ENCODE assay signal across 8 cellular contexts in the genomic region with DNA sequence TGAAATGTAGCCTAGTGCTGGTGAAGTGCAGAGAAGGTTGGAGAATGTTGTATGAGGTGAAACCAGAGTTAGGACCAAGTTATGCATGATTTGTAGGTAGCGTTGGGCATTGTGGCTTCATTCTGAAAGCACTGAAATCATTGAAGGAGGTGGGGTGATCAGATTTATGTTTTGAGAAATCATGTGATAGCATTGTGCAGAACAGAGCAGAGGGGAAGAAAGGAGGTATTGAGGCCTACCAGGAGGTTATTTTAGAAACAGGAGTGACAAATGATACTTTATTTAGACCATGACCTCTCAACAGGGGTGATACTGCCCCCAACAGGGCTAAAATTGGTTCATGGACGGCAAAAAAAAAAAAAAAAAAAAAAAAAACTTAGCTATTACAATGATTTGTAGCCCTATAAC. TPM values are rescaled to one million over a fixed set of nuclear protein-coding genes. Genes with fewer than 3 reads are reported as not detected.
A peak's percentile ranks its signal among the peaks of the same experiment; 100 is the strongest.
DNase-seq lines count a peak whose midpoint lies in the region; ATAC-seq and TF ChIP-seq lines count a peak whose summit lies in the region.

No MANE protein-coding gene starts in this region.

- H3K27me3 Mint-ChIP-seq in GM23338 (ENCODE audit: insufficient read depth, low read depth, poor library complexity) = no peaks in the 10 kb centered on the region

- H3K9ac ChIP-seq in MM.1S (ENCODE audit: low read length) = peak overlapping the region; percentile 30; the same call in 1 of the 2 replicates

- no peak overlapping the region for H3K4me3 Mint-ChIP-seq in GM23338

- no peaks in the 10 kb centered on the region for H3K4me1 ChIP-seq in GM23338 (ENCODE audit: insufficient read depth)
- H3K4me1 ChIP-seq in MM.1S (ENCODE audit: low read length) = peaks cover 40% of the 10 kb centered on the region

- H3K4me2 ChIP-seq in GM23338 = no peak overlapping the region
- peak overlapping the region; percentile 63 for H3K4me2 ChIP-seq in MM.1S (ENCODE audit: low read depth, low read length)

- H3K9me3 Mint-ChIP-seq in GM23338 = peaks cover 14% of the 10 kb centered on the region

- H3K36me3 ChIP-seq in GM23338 (ENCODE audit: insufficient read depth) (no peaks in the 10 kb centered on the region; the same call in 1 of the 2 replicates), MM.1S (replicated peaks; ENCODE audit: insufficient read depth, low read length) (no peaks in the 10 kb centered on the region)

- no peak overlapping the region for H3K27ac Mint-ChIP-seq in GM23338

- no peaks in the 10 kb centered on the region for H3K79me2 ChIP-seq in GM23338 (replicated peaks; ENCODE audit: insufficient read depth)
- no peaks in the 10 kb centered on the region for H3K79me2 ChIP-seq in MM.1S (ENCODE audit: low read length)

- H3K4me3 ChIP-seq in GM23338 (no peak overlapping the region), MM.1S (ENCODE audit: low read length) (0 out of 2 replicates have a peak overlapping the region, but pooled peaks have one; percentile 16)

- H3K27me3 ChIP-seq in GM23338 (ENCODE audit: insufficient read depth) (no peaks in the 10 kb centered on the region), MM.1S (replicated peaks; ENCODE audit: insufficient read depth, low read length) (no peaks in the 10 kb centered on the region)

- peak; percentile 14 for DNase-seq in DMS 273 (lab: John Stamatoyannopoulos, UW; ENCODE audit: unreplicated experiment)
- no peak for DNase-seq in DMS 273 treated with DMSO at 0.1 percent for 48 hours (lab: John Stamatoyannopoulos, UW)
- DNase-seq in GM23338 (ENCODE audit: low spot score) = peak; percentile 66
- DNase-seq in MM.1S = peak; percentile 53
- DNase-seq in myocyte (ENCODE audit: low read depth) = peak; percentile 52
- no peak for DNase-seq in T1000 (lab: John Stamatoyannopoulos, UW)
- no peak for DNase-seq in glomerular visceral epithelial cell (ENCODE audit: extremely low spot score)
- no peak for DNase-seq in GM03348 (ENCODE audit: low spot score)

- TF ChIP-seq CTCF in GM23338 (conservative IDR thresholded peaks at IDR 0.05; ENCODE audit: low read depth in 2 of 2) (peak; percentile 51 to 56), MM.1S (IDR thresholded peaks at IDR 0.05; ENCODE audit: low read length) (peak; percentile 36)

- H3K36me3 Mint-ChIP-seq in GM23338 (ENCODE audit: low read depth) = peaks cover 8% of the 10 kb centered on the region; the same call in 1 of the 3 replicates

- H3K9me2 ChIP-seq in GM23338 (ENCODE audit: insufficient read depth) (no peaks in the 10 kb centered on the region; the same call in 1 of the 2 replicates), MM.1S (replicated peaks; ENCODE audit: insufficient read depth, low read length) (no peaks in the 10 kb centered on the region)

- H3F3A ChIP-seq in GM23338 (replicated peaks; ENCODE audit: low read depth) (no peaks in the 10 kb centered on the region), MM.1S (ENCODE audit: insufficient read depth, low read length) (peaks cover 35% of the 10 kb centered on the region)

- H4K20me1 ChIP-seq in GM23338 (replicated peaks; ENCODE audit: insufficient read depth) (no peaks in the 10 kb centered on the region), MM.1S (ENCODE audit: insufficient read depth, low read length) (no peaks in the 10 kb centered on the region)

- H3K4me1 Mint-ChIP-seq in GM23338 = peaks cover 3% of the 10 kb centered on the region; the same call in 1 of the 3 replicates

- no peak for ATAC-seq in GM23338

- H3K9me3 ChIP-seq in MM.1S (replicated peaks; ENCODE audit: insufficient read depth, low read length) = no peaks in the 10 kb centered on the region

- H2AFZ ChIP-seq in GM23338 (0 out of 2 replicates have a peak overlapping the region, but pooled peaks have one; percentile 15), MM.1S (ENCODE audit: low read length) (peak overlapping the region; percentile 71)

- H3K27ac ChIP-seq in GM23338 (ENCODE audit: low read depth) (no peak overlapping the region), MM.1S (ENCODE audit: low read length) (peak overlapping the region; percentile 79)

TF ChIP-seq in GM23338, 12 proteins besides CTCF, POLR2A, EP300 and RAD21:
- TF ChIP-seq ZNF331 (CRISPR knock-in tag; IDR thresholded peaks at IDR 0.05; ENCODE audit: low read depth) (no peak), JUNB (IDR thresholded peaks at IDR 0.05; ENCODE audit: unreplicated experiment) (no peak), STAT1 (IDR thresholded peaks at IDR 0.05; ENCODE audit: unreplicated experiment) (no peak)
- TF ChIP-seq, protein P1, sequence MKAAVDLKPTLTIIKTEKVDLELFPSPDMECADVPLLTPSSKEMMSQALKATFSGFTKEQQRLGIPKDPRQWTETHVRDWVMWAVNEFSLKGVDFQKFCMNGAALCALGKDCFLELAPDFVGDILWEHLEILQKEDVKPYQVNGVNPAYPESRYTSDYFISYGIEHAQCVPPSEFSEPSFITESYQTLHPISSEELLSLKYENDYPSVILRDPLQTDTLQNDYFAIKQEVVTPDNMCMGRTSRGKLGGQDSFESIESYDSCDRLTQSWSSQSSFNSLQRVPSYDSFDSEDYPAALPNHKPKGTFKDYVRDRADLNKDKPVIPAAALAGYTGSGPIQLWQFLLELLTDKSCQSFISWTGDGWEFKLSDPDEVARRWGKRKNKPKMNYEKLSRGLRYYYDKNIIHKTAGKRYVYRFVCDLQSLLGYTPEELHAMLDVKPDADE (IDR thresholded peaks at IDR 0.05) = no peak

RNA-seq across cellular contexts. Expression of gene HMGN3, which starts 15.6 kb away (rescaled TPM):
- 166 and 193 TPM in 2 replicates for total RNA-seq in GM23338 (2014; rRNA removed; shearing (Covaris generic))
- polyA plus RNA-seq in GM23338 (2016; fragmentation: Nextera tagmentation; extraction: Ambion mirVana) = 868 and 956 TPM in 2 replicates
- total RNA-seq in myocyte = 58.1 and 67.4 TPM in 2 replicates
- 48.7 TPM for polyA plus RNA-seq in myocyte (2012)

Comparison
In these comparisons a context has a peak if more than half of its experiments do, and no peak if none do; other contexts are left out.
1. DNase-seq: peak in DMS 273 (single experiment), GM23338 (single experiment), MM.1S (single experiment) and myocyte (single experiment); none in DMS 273 treated with DMSO at 0.1 percent for 48 hours (single experiment), T1000 (single experiment), glomerular visceral epithelial cell (single experiment) and GM03348 (single experiment).